8 cellular contexts compared by ENCODE assay signal in genomic region chr14:101781240-101782061, GRCh38. TPM values are rescaled to one million over a fixed set of nuclear protein-coding genes. Genes with fewer than 3 reads are reported as not detected.
A peak's percentile ranks its signal among the peaks of the same experiment; 100 is the strongest.
DNase-seq lines count a peak whose midpoint lies in the region; ATAC-seq and TF ChIP-seq lines count a peak whose summit lies in the region.

No MANE protein-coding gene starts in this region.

- H3K27ac Mint-ChIP-seq in osteocyte (ENCODE audit: unreplicated experiment), result no peak overlapping the region

- no peak for TF ChIP-seq CTCF in HFF-Myc (IDR thresholded peaks at IDR 0.05; ENCODE audit: low read depth, low read length, missing control alignments)
- TF ChIP-seq CTCF in fibroblast of mammary gland (conservative IDR thresholded peaks at IDR 0.05; ENCODE audit: control insufficient read depth, insufficient read depth, low read depth, low read length), result no peak
- TF ChIP-seq CTCF in osteocyte (IDR thresholded peaks at IDR 0.05), result no peak

- H3K27me3 Mint-ChIP-seq in osteocyte (ENCODE audit: unreplicated experiment), result peaks cover 26% of the 10 kb centered on the region

- peak overlapping the region; percentile 72 for H3K4me3 Mint-ChIP-seq in osteocyte (ENCODE audit: unreplicated experiment)

- H3K4me1 Mint-ChIP-seq in osteocyte (ENCODE audit: unreplicated experiment), result peaks cover 3% of the 10 kb centered on the region

- H3K36me3 Mint-ChIP-seq in osteocyte (ENCODE audit: unreplicated experiment), result peaks cover 12% of the 10 kb centered on the region

- DNase-seq in HFF-Myc (ENCODE audit: extremely low read depth, low read depth), result no peak
- DNase-seq in activated CD8-positive, alpha-beta memory T cell treated with anti-CD3 and anti-CD28 coated beads for 48 hours (ENCODE audit: low read depth in 2 of 3, low spot score in 2 of 3), result peak in 2 of 3 experiments; percentile 27 to 32
- DNase-seq in fibroblast of mammary gland (ENCODE audit: low read depth), result peak; percentile 12
- no peak for DNase-seq in osteocyte (ENCODE audit: extremely low spot score, unreplicated experiment)
- no peak for DNase-seq in islet precursor cell
- no peak for DNase-seq in hippocampal formation (lab: John Stamatoyannopoulos, UW)

- no peaks in the 10 kb centered on the region for H3K9me3 Mint-ChIP-seq in osteocyte (ENCODE audit: unreplicated experiment)

- ATAC-seq in HG03457 (IDR thresholded peaks at IDR 0.05; ENCODE audit: unreplicated experiment) (no peak), HG03442 (IDR thresholded peaks at IDR 0.05; ENCODE audit: unreplicated experiment) (no peak)

- H3K4me3 ChIP-seq in HFF-Myc (replicated peaks; ENCODE audit: low read depth, low read length), result peak overlapping the region; percentile 38
- peak overlapping the region; percentile 30 for H3K4me3 ChIP-seq in fibroblast of mammary gland (ENCODE audit: control insufficient read depth, low read depth, low read length)

RNA-seq across cellular contexts. Expression of gene PPP2R5C, which starts 19.9 kb away (rescaled TPM):
- 115 and 116 TPM in 2 replicates for total RNA-seq in osteocyte

Comparison
In these comparisons a context has a peak if more than half of its experiments do, and no peak if none do; other contexts are left out.
1. DNase-seq: peak in activated CD8-positive, alpha-beta memory T cell treated with anti-CD3 and anti-CD28 coated beads for 48 hours (2 of 3) and fibroblast of mammary gland (single experiment); none in HFF-Myc (single experiment), osteocyte (single experiment), islet precursor cell (single experiment) and hippocampal formation (0 of 2).